In genomic region chr2:84741182-84741822, GRCh38 we compare ENCODE assay signal across 8 cellular contexts.
DNase-seq lines count a peak whose midpoint lies in the region; ATAC-seq, FAIRE-seq and TF ChIP-seq lines count a peak whose summit lies in the region.

No MANE protein-coding gene starts in this region.

- no TSS peak for BruUV-seq in K562 (replicated peaks; lab: Mats Ljungman, UMichigan)

- TF ChIP-seq EP300 in K562 (IDR thresholded peaks at IDR 0.05; ENCODE audit: low read length): no peak
- no peak for TF ChIP-seq EP300 in ovary (IDR thresholded peaks at IDR 0.05)

- no peak overlapping the region for H3K27ac ChIP-seq in CD4-positive, alpha-beta T cell (ENCODE audit: low read depth, low read length)
- H3K27ac ChIP-seq in K562 (ENCODE audit: extremely low read depth, low read depth, low read length) (no peak overlapping the region), ovary (no peak overlapping the region)

- no peaks in the 10 kb centered on the region for H3K9me3 ChIP-seq in CD4-positive, alpha-beta T cell (ENCODE audit: control insufficient read depth, low read length)
- no peaks in the 10 kb centered on the region for H3K9me3 ChIP-seq in K562 (replicated peaks; ENCODE audit: control insufficient read depth, insufficient read depth, low read depth, low read length)
- H3K9me3 ChIP-seq in ovary: no peaks in the 10 kb centered on the region

- CTCF ChIA-PET in CD4-positive, alpha-beta T cell (lab: Charles Lee): interaction anchor here (1.0 to 2.1 kb wide), 5 partner anchors 14 to 185 kb away, joined by 4 to 8 read pairs (median 4); no protein-coding TSS in a partner anchor
- CTCF ChIA-PET in T-cell (lab: Charles Lee) (interaction anchor here (0.5 to 1.4 kb wide), 14 partner anchors 9 to 205 kb away, joined by 3 to 6 read pairs (median 3); no protein-coding TSS in a partner anchor), K562 (lab: Yijun Ruan, JAX; ENCODE audit: low intra/inter-chr PET ratio) (no interaction called here)

- no peak overlapping the region for H3K4me3 Mint-ChIP-seq in CD4-positive, alpha-beta T cell
- peak overlapping the region in 1 of 3 donors; percentile 20 for H3K4me3 Mint-ChIP-seq in T-cell

- H3K79me2 ChIP-seq in K562 (ENCODE audit: control insufficient read depth, insufficient read depth, low read length): no peaks in the 10 kb centered on the region

- no peak overlapping the region for H3K4me2 ChIP-seq in K562 (ENCODE audit: insufficient read depth, low read length)

- no peaks in the 10 kb centered on the region for H4K20me1 ChIP-seq in K562 (replicated peaks; ENCODE audit: control insufficient read depth, insufficient read depth, low read length)

- TF ChIP-seq CTCF in CD4-positive, alpha-beta T cell (IDR thresholded peaks at IDR 0.05): peak; percentile 52
- TF ChIP-seq CTCF in K562 (IDR thresholded peaks at IDR 0.05 in 2 of 3, conservative IDR thresholded peaks at IDR 0.05 in 1 of 3; ENCODE audit: insufficient read depth in 2 of 3, low read depth in 1 of 3, low read length in 3 of 3): peak; percentile 48 to 62 (median 58); a peak in 5 of 6 replicates
- TF ChIP-seq CTCF in ovary (IDR thresholded peaks at IDR 0.05): no peak

- TF ChIP-seq POLR2A in K562 (conservative IDR thresholded peaks at IDR 0.05): no peak
- TF ChIP-seq POLR2A in ovary (IDR thresholded peaks at IDR 0.05): no peak

- H3K27ac Mint-ChIP-seq in CD4-positive, alpha-beta T cell: peak overlapping the region; percentile 16
- peak overlapping the region; percentile 38 to 77 for H3K27ac Mint-ChIP-seq in T-cell

- no peaks in the 10 kb centered on the region for H3K9me1 ChIP-seq in K562 (ENCODE audit: control insufficient read depth, insufficient read depth, low read length)

- peak; percentile 7 to 43 (median 23) for DNase-seq in CD4-positive, alpha-beta T cell
- DNase-seq in T-cell: peak; percentile 6 to 56 (median 36)
- peak in 2 of 4 experiments; percentile 24 for DNase-seq in K562 (ENCODE audit: extremely low read depth in 1 of 4, low spot score in 3 of 4)
- peak; percentile 23 for DNase-seq in myocyte (ENCODE audit: low read depth)
- no peak for DNase-seq in ovary
- DNase-seq in NCI-H2227 (lab: John Stamatoyannopoulos, UW; ENCODE audit: unreplicated experiment): no peak

- POLR2A ChIA-PET in CD4-positive, alpha-beta T cell (lab: Charles Lee): interaction anchor here (0.5 to 2.7 kb wide), 11 partner anchors 9 to 185 kb away, joined by 3 to 15 read pairs (median 3); partner anchors contain the start of gene TRABD2A
- POLR2A ChIA-PET in T-cell (lab: Charles Lee): interaction anchor here (0.5 to 0.6 kb wide), 3 partner anchors 165 to 275 kb away, joined by 3 to 10 read pairs (median 4); no protein-coding TSS in a partner anchor
- POLR2A ChIA-PET in K562 (lab: Yijun Ruan, JAX): interaction anchor here (0.7 kb wide), 1 partner anchor 131 kb away, joined by 3 read pairs; no protein-coding TSS in a partner anchor

- peak; percentile 33 to 54 for TF ChIP-seq RAD21 in K562 (CRISPR knock-in tag; conservative IDR thresholded peaks at IDR 0.05 in 1 of 2, IDR thresholded peaks at IDR 0.05 in 1 of 2)

- 0% methylated on average over 3 of the region's 3 CpGs for WGBS in K562 (ENCODE audit: insufficient coverage, low coverage, missing lambda C conversion rate)
- WGBS in ovary, 3 donors: 77 to 91% (median 83%) methylated on average over 3 of the region's 3 CpGs

- peak; percentile 91 for ATAC-seq in CD4-positive, alpha-beta T cell (ENCODE audit: poor library complexity)
- ATAC-seq in GM19328 (IDR thresholded peaks at IDR 0.05; ENCODE audit: unreplicated experiment): peak; percentile 98
- peak; percentile 98 for ATAC-seq in HG03159 (IDR thresholded peaks at IDR 0.05; ENCODE audit: unreplicated experiment)
- peak; percentile 92 to 98 (median 96) for ATAC-seq in T-cell (replicated peaks in 1 of 4)
- ATAC-seq in K562: peak; percentile 95

- in situ Hi-C loops in K562 (cut with MboI): no loop called here

- no peak overlapping the region for H2AFZ ChIP-seq in K562 (ENCODE audit: low read depth, low read length)

- H3K4me1 ChIP-seq in K562 (replicated peaks in 1 of 2; ENCODE audit: control insufficient read depth in 2 of 2, insufficient read depth in 2 of 2, low read length in 2 of 2) (no peaks in the 10 kb centered on the region), ovary (ENCODE audit: insufficient read depth) (no peaks in the 10 kb centered on the region)

- intact Hi-C loops in CD4-positive, alpha-beta T cell (cut with DNase I, micrococcal nuclease): loop anchor here in 1 of 2 experiments (5.0 kb wide), 2 partner anchors 121 to 244 kb away; no protein-coding TSS in a partner anchor
- intact Hi-C loops in K562 (cut with micrococcal nuclease) (no loop called here), ovary (cut with DNase I) (no loop called here)

- H3K4me1 Mint-ChIP-seq in CD4-positive, alpha-beta T cell (ENCODE audit: low read depth): peaks cover 56% of the 10 kb centered on the region
- peaks cover 22 to 56% (median 32%) of the 10 kb centered on the region in 3 donors for H3K4me1 Mint-ChIP-seq in T-cell

- peak; percentile 64 for FAIRE-seq in K562 (lab: Jason Lieb, UNC)

- H3K9me3 Mint-ChIP-seq in CD4-positive, alpha-beta T cell: peaks cover 6% of the 10 kb centered on the region
- peaks cover 2 to 9% (median 3%) of the 10 kb centered on the region in 3 donors for H3K9me3 Mint-ChIP-seq in T-cell

- no peaks in the 10 kb centered on the region for H3K36me3 ChIP-seq in K562 (ENCODE audit: control insufficient read depth, insufficient read depth, low read length)
- H3K36me3 ChIP-seq in ovary: no peaks in the 10 kb centered on the region

- no peaks in the 10 kb centered on the region for H3K27me3 ChIP-seq in CD4-positive, alpha-beta T cell (ENCODE audit: control insufficient read depth, insufficient read depth, low read length)
- H3K27me3 ChIP-seq in K562 (ENCODE audit: control insufficient read depth in 2 of 2, insufficient read depth in 2 of 2, low read length in 2 of 2) (peaks cover 0 to 7% of the 10 kb centered on the region in 2 experiments; a peak in 2 of 5 replicates), ovary (no peaks in the 10 kb centered on the region)

- no peaks in the 10 kb centered on the region for H3K27me3 Mint-ChIP-seq in CD4-positive, alpha-beta T cell
- no peaks in the 10 kb centered on the region for H3K27me3 Mint-ChIP-seq in T-cell

- H3K9ac ChIP-seq in K562 (ENCODE audit: insufficient read depth in 1 of 2, low read depth in 2 of 2, low read length in 2 of 2): no peak overlapping the region

- H3K36me3 Mint-ChIP-seq in CD4-positive, alpha-beta T cell (ENCODE audit: low read depth): peaks cover 20% of the 10 kb centered on the region
- peaks cover 12% of the 10 kb centered on the region for H3K36me3 Mint-ChIP-seq in T-cell

- H3K4me3 ChIP-seq in K562 (no peak overlapping the region), ovary (no peak overlapping the region)

TF ChIP-seq in K562, 482 proteins besides CTCF, POLR2A, EP300 and RAD21:
- peak; percentile 14 for TF ChIP-seq CTCFL (IDR thresholded peaks at IDR 0.05; ENCODE audit: borderline replicate concordance, insufficient read depth, low read depth, low read length, poor library complexity, severe bottlenecking)
- TF ChIP-seq NCOR1 (IDR thresholded peaks at IDR 0.05): no peak
- 0 out of 2 replicates have a peak, but pooled peaks have one; percentile 14 for TF ChIP-seq SMC3 (conservative IDR thresholded peaks at IDR 0.05; ENCODE audit: insufficient read depth, low read depth, low read length)

Comparison
In these comparisons a context has a peak if more than half of its experiments do, and no peak if none do; other contexts are left out.
1. DNase-seq: peak in CD4-positive, alpha-beta T cell (10 of 10), T-cell (34 of 34) and myocyte (single experiment); none in ovary (0 of 5) and NCI-H2227 (single experiment).
2. CTCF ChIP-seq: peak in CD4-positive, alpha-beta T cell (single experiment) and K562 (3 of 3); none in ovary (0 of 3).
3. Peak in every context shown above with its lines, with median percentiles within 50 percentile points of each other: ATAC-seq.